ENCODE assay signal across 7 cellular contexts in the genomic region with DNA sequence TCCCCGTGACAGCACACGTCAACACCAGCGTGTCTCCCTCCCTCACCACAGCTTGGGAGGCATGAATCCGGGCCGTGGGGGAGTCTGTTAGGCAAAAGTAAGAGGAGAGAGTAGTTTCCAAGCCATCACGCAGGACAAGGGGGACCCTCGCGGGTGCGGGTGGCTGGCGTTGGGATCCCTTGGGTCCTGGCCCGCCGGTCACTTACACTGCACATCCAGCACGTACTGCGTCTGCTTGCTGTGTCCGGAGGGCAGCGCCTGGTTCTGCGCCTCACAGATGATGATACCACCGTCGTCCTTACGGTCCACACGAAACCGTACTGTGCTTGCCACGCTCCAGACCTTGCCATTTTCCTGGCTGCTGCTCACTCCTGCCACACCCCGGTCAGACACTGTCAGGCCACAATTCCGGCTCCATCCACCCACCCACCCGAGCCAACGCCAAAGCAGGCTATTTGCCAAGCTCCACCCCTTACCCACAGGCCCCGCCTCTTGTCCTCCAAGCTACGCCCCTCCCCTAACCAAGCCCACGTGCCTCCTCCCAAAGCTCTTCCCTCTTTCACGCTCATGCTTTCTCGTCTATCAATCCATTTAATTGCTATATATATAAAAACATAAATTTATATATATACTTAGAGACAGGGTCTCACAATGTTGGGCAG. TPM values are rescaled to one million over a fixed set of nuclear protein-coding genes. Genes with fewer than 3 reads are reported as not detected.
DNase-seq lines count a peak whose midpoint lies in the region; ATAC-seq lines count a peak whose summit lies in the region.
"Had no signal": no experiment of that assay in that cellular context is flagged by ENCODE, and none has a peak within 500 bp of the region (broad histone marks: within the 10 kb centered on the region; RNA-seq: fewer than 3 reads in every experiment).

No MANE protein-coding gene starts in this region.

- no peaks in the 10 kb centered on the region for H3K9me3 Mint-ChIP-seq in activated CD4-positive, alpha-beta T cell treated with anti-CD3 and anti-CD28 coated beads for 36 hours (ENCODE audit: low read depth)
- no peaks in the 10 kb centered on the region for H3K9me3 Mint-ChIP-seq in activated T-cell treated with anti-CD3 and anti-CD28 coated beads, Interleukin-2, amount 50 U/mL, for 24 hours

- H3K27me3 Mint-ChIP-seq in activated CD4-positive, alpha-beta T cell treated with anti-CD3 and anti-CD28 coated beads for 36 hours: peaks cover 6% of the 10 kb centered on the region
- peaks cover 15% of the 10 kb centered on the region for H3K27me3 Mint-ChIP-seq in activated T-cell treated with anti-CD3 and anti-CD28 coated beads, Interleukin-2, amount 50 U/mL, for 24 hours

- no peak for ATAC-seq in activated CD4-positive, alpha-beta T cell treated with anti-CD3 and anti-CD28 coated beads for 36 hours

- no peaks in the 10 kb centered on the region for H3K36me3 Mint-ChIP-seq in activated CD4-positive, alpha-beta T cell treated with anti-CD3 and anti-CD28 coated beads for 36 hours (ENCODE audit: low read depth)
- no peaks in the 10 kb centered on the region for H3K36me3 Mint-ChIP-seq in activated T-cell treated with anti-CD3 and anti-CD28 coated beads, Interleukin-2, amount 50 U/mL, for 24 hours (ENCODE audit: low read depth)

- CTCF ChIA-PET in activated CD4-positive, alpha-beta T cell treated with anti-CD3 and anti-CD28 coated beads for 36 hours (lab: Charles Lee): interaction anchor here (0.7 to 1.5 kb wide), 6 partner anchors 11 to 496 kb away, joined by 3 to 8 read pairs (median 4); no protein-coding TSS in a partner anchor

- H3K4me3 Mint-ChIP-seq in activated CD4-positive, alpha-beta T cell treated with anti-CD3 and anti-CD28 coated beads for 36 hours: no peak overlapping the region
- no peak overlapping the region for H3K4me3 Mint-ChIP-seq in activated T-cell treated with anti-CD3 and anti-CD28 coated beads, Interleukin-2, amount 50 U/mL, for 24 hours

- intact Hi-C loops in activated CD4-positive, alpha-beta T cell treated with anti-CD3 and anti-CD28 coated beads for 36 hours (cut with DNase I, micrococcal nuclease): loop anchor here (1.0 to 2.0 kb wide), 2 partner anchors 13 to 42 kb away; a partner anchor contains a TSS

- no peak overlapping the region for H3K27ac Mint-ChIP-seq in activated CD4-positive, alpha-beta T cell treated with anti-CD3 and anti-CD28 coated beads for 36 hours
- no peak overlapping the region for H3K27ac Mint-ChIP-seq in activated T-cell treated with anti-CD3 and anti-CD28 coated beads, Interleukin-2, amount 50 U/mL, for 24 hours

- POLR2A ChIA-PET in activated CD4-positive, alpha-beta T cell treated with anti-CD3 and anti-CD28 coated beads for 36 hours (lab: Charles Lee): no interaction called here

- peaks cover 14% of the 10 kb centered on the region for H3K4me1 Mint-ChIP-seq in activated CD4-positive, alpha-beta T cell treated with anti-CD3 and anti-CD28 coated beads for 36 hours
- H3K4me1 Mint-ChIP-seq in activated T-cell treated with anti-CD3 and anti-CD28 coated beads, Interleukin-2, amount 50 U/mL, for 24 hours (ENCODE audit: low read depth): peaks cover 17% of the 10 kb centered on the region

- DNase-seq in activated CD4-positive, alpha-beta T cell treated with anti-CD3 and anti-CD28 coated beads for 36 hours: peak; percentile 58
- no peak for DNase-seq in activated CD4-positive, alpha-beta T cell treated with anti-CD3 and anti-CD28 coated beads for 4 hours
- DNase-seq in UCSD-AML1 (lab: John Stamatoyannopoulos, UW; ENCODE audit: unreplicated experiment) (peak; percentile 86), midbrain (lab: John Stamatoyannopoulos, UW) (peak; percentile 43), T1000 (lab: John Stamatoyannopoulos, UW) (no peak)
- no peak for DNase-seq in activated T-cell treated with anti-CD3 and anti-CD28 coated beads, Interleukin-2, amount 50 U/mL, for 24 hours
- DNase-seq: MM.1S had no signal

RNA-seq across cellular contexts. Expression of a gene that starts 6.6 kb away (rescaled TPM):
- 10 to 100 TPM in 1 of 2 experiments, 1 to 10 TPM in 1; 9.0 to 10.1 TPM for total RNA-seq in activated CD4-positive, alpha-beta T cell treated with anti-CD3 and anti-CD28 coated beads for 36 hours

RNA-seq across cellular contexts. Expression of a gene that starts 13.6 kb away (rescaled TPM):
- under 1 TPM; 0.53 to 0.61 TPM for total RNA-seq in activated CD4-positive, alpha-beta T cell treated with anti-CD3 and anti-CD28 coated beads for 36 hours

RNA-seq across cellular contexts. Expression of a gene that starts 14.2 kb away (rescaled TPM):
- total RNA-seq in activated CD4-positive, alpha-beta T cell treated with anti-CD3 and anti-CD28 coated beads for 36 hours: under 1 TPM; 0.37 to 0.74 TPM

RNA-seq across cellular contexts. Expression of a gene that starts 29.7 kb away (rescaled TPM):
- total RNA-seq in activated CD4-positive, alpha-beta T cell treated with anti-CD3 and anti-CD28 coated beads for 36 hours: 10 to 100 TPM; 11.6 to 14.3 TPM

RNA-seq across cellular contexts. Expression of a gene that starts 30.1 kb away (rescaled TPM):
- 10 to 100 TPM; 11.1 to 16.4 TPM for total RNA-seq in activated CD4-positive, alpha-beta T cell treated with anti-CD3 and anti-CD28 coated beads for 36 hours

Comparison
In these comparisons a context has a peak if more than half of its experiments do, and no peak if none do; other contexts are left out.
1. DNase-seq: peak in activated CD4-positive, alpha-beta T cell treated with anti-CD3 and anti-CD28 coated beads for 36 hours (single experiment), UCSD-AML1 (single experiment) and midbrain (single experiment); none in activated CD4-positive, alpha-beta T cell treated with anti-CD3 and anti-CD28 coated beads for 4 hours (0 of 2), T1000 (single experiment) and activated T-cell treated with anti-CD3 and anti-CD28 coated beads, Interleukin-2, amount 50 U/mL, for 24 hours (single experiment).